Comparison of ENCODE assay signal across 25 cellular contexts in genomic region chr2:207991944-207992343, GRCh38. TPM values are rescaled to one million over a fixed set of nuclear protein-coding genes. Genes with fewer than 3 reads are reported as not detected.
DNase-seq lines count a peak whose midpoint lies in the region; ATAC-seq and TF ChIP-seq lines count a peak whose summit lies in the region.
"Had no signal": no experiment of that assay in that cellular context is flagged by ENCODE, and none has a peak within 500 bp of the region (broad histone marks: within the 10 kb centered on the region; RNA-seq: fewer than 3 reads in every experiment).

No MANE protein-coding gene starts in this region.

- peaks cover 22% of the 10 kb centered on the region for H3K4me1 Mint-ChIP-seq in activated T-cell treated with anti-CD3 and anti-CD28 coated beads, Interleukin-2, amount 50 U/mL, for 72 hours (ENCODE audit: low read depth)
- H3K4me1 Mint-ChIP-seq in activated T-cell treated with anti-CD3 and anti-CD28 coated beads, Interleukin-2, amount 50 U/mL, for 4 hours (ENCODE audit: low read depth) = peaks cover 6% of the 10 kb centered on the region
- H3K4me1 Mint-ChIP-seq in stimulated activated naive CD8-positive, alpha-beta T cell treated with anti-CD3 and anti-CD28 coated beads, Interleukin-15, amount 100 ng/mL, for 72 hours = peaks cover 14% of the 10 kb centered on the region
- peaks cover 14% of the 10 kb centered on the region for H3K4me1 Mint-ChIP-seq in activated T-helper 17 cell treated with anti-CD3 and anti-CD28 coated beads, Interleukin-2, amount 50 U/mL, for 72 hours
- peaks cover 39% of the 10 kb centered on the region for H3K4me1 Mint-ChIP-seq in stimulated activated effector memory CD8-positive, alpha-beta T cell treated with anti-CD3 and anti-CD28 coated beads, Interleukin-12 subunit alpha, Interleukin-12 subunit beta, amount 100 ng/mL, for 72 hours
- H3K4me1 Mint-ChIP-seq: H9 had no signal

- no peaks in the 10 kb centered on the region for H3K4me1 ChIP-seq in colonic mucosa
- H3K4me1 ChIP-seq: BE2C had no signal

- no peak overlapping the region for H3K9ac ChIP-seq in colonic mucosa (ENCODE audit: low read depth in 2 of 2, low read length in 2 of 2)
- H3K9ac ChIP-seq: BLaER1 treated with 17β-estradiol and CSF1 and Interleukin-3, amounts not matched to agents 10 nM and 100 nM had no signal

- no peaks in the 10 kb centered on the region for H3K27me3 ChIP-seq in colonic mucosa
- H3K27me3 ChIP-seq: BE2C; BLaER1 treated with 17β-estradiol and CSF1 and Interleukin-3, amounts not matched to agents 10 nM and 100 nM had no signal

- H3K9me3 Mint-ChIP-seq in activated T-cell treated with anti-CD3 and anti-CD28 coated beads, Interleukin-2, amount 50 U/mL, for 72 hours = no peaks in the 10 kb centered on the region
- no peaks in the 10 kb centered on the region for H3K9me3 Mint-ChIP-seq in activated T-cell treated with anti-CD3 and anti-CD28 coated beads, Interleukin-2, amount 50 U/mL, for 4 hours
- no peaks in the 10 kb centered on the region for H3K9me3 Mint-ChIP-seq in stimulated activated naive CD8-positive, alpha-beta T cell treated with anti-CD3 and anti-CD28 coated beads, Interleukin-15, amount 100 ng/mL, for 72 hours
- H3K9me3 Mint-ChIP-seq in activated T-helper 17 cell treated with anti-CD3 and anti-CD28 coated beads, Interleukin-2, amount 50 U/mL, for 72 hours = no peaks in the 10 kb centered on the region
- H3K9me3 Mint-ChIP-seq in stimulated activated effector memory CD8-positive, alpha-beta T cell treated with anti-CD3 and anti-CD28 coated beads, Interleukin-12 subunit alpha, Interleukin-12 subunit beta, amount 100 ng/mL, for 72 hours = no peaks in the 10 kb centered on the region
- H3K9me3 Mint-ChIP-seq: CD14-positive monocyte; CD4-positive, alpha-beta T cell; CD8-positive, alpha-beta memory T cell; H9 had no signal

- H3K27me3 Mint-ChIP-seq in activated T-cell treated with anti-CD3 and anti-CD28 coated beads, Interleukin-2, amount 50 U/mL, for 72 hours (ENCODE audit: low read depth) = no peaks in the 10 kb centered on the region
- H3K27me3 Mint-ChIP-seq in activated T-cell treated with anti-CD3 and anti-CD28 coated beads, Interleukin-2, amount 50 U/mL, for 4 hours (ENCODE audit: low read depth) = no peaks in the 10 kb centered on the region
- H3K27me3 Mint-ChIP-seq in stimulated activated naive CD8-positive, alpha-beta T cell treated with anti-CD3 and anti-CD28 coated beads, Interleukin-15, amount 100 ng/mL, for 72 hours = no peaks in the 10 kb centered on the region
- no peaks in the 10 kb centered on the region for H3K27me3 Mint-ChIP-seq in activated T-helper 17 cell treated with anti-CD3 and anti-CD28 coated beads, Interleukin-2, amount 50 U/mL, for 72 hours
- H3K27me3 Mint-ChIP-seq: CD4-positive, alpha-beta T cell; CD8-positive, alpha-beta memory T cell had no signal

- intact Hi-C loops in colonic mucosa (cut with DNase I) = no loop called here

- peaks cover 0 to 2% of the 10 kb centered on the region in 2 donors for H3K36me3 Mint-ChIP-seq in activated T-cell treated with anti-CD3 and anti-CD28 coated beads, Interleukin-2, amount 50 U/mL, for 72 hours (ENCODE audit: insufficient read depth in 2 of 2)
- peaks cover 15% of the 10 kb centered on the region for H3K36me3 Mint-ChIP-seq in activated T-cell treated with anti-CD3 and anti-CD28 coated beads, Interleukin-2, amount 50 U/mL, for 4 hours (ENCODE audit: insufficient read depth)
- H3K36me3 Mint-ChIP-seq in activated T-helper 17 cell treated with anti-CD3 and anti-CD28 coated beads, Interleukin-2, amount 50 U/mL, for 72 hours (ENCODE audit: low read depth) = peaks cover 7% of the 10 kb centered on the region
- H3K36me3 Mint-ChIP-seq in stimulated activated effector memory CD8-positive, alpha-beta T cell treated with anti-CD3 and anti-CD28 coated beads, Interleukin-12 subunit alpha, Interleukin-12 subunit beta, amount 100 ng/mL, for 72 hours = peaks cover 4% of the 10 kb centered on the region

- no peak overlapping the region for H3K4me3 Mint-ChIP-seq in activated T-cell treated with anti-CD3 and anti-CD28 coated beads, Interleukin-2, amount 50 U/mL, for 72 hours
- no peak overlapping the region for H3K4me3 Mint-ChIP-seq in activated T-cell treated with anti-CD3 and anti-CD28 coated beads, Interleukin-2, amount 50 U/mL, for 4 hours
- H3K4me3 Mint-ChIP-seq in stimulated activated naive CD8-positive, alpha-beta T cell treated with anti-CD3 and anti-CD28 coated beads, Interleukin-15, amount 100 ng/mL, for 72 hours = no peak overlapping the region
- no peak overlapping the region for H3K4me3 Mint-ChIP-seq in activated T-helper 17 cell treated with anti-CD3 and anti-CD28 coated beads, Interleukin-2, amount 50 U/mL, for 72 hours
- H3K4me3 Mint-ChIP-seq in stimulated activated effector memory CD8-positive, alpha-beta T cell treated with anti-CD3 and anti-CD28 coated beads, Interleukin-12 subunit alpha, Interleukin-12 subunit beta, amount 100 ng/mL, for 72 hours = no peak overlapping the region
- H3K4me3 Mint-ChIP-seq: CD14-positive monocyte; CD4-positive, alpha-beta T cell; CD8-positive, alpha-beta memory T cell; H9 had no signal

- TF ChIP-seq CTCF in colonic mucosa (IDR thresholded peaks at IDR 0.05) = no peak

- H3K27ac Mint-ChIP-seq in activated T-cell treated with anti-CD3 and anti-CD28 coated beads, Interleukin-2, amount 50 U/mL, for 72 hours = no peak overlapping the region
- H3K27ac Mint-ChIP-seq in stimulated activated naive CD8-positive, alpha-beta T cell treated with anti-CD3 and anti-CD28 coated beads, Interleukin-15, amount 100 ng/mL, for 72 hours = no peak overlapping the region
- no peak overlapping the region for H3K27ac Mint-ChIP-seq in activated T-helper 17 cell treated with anti-CD3 and anti-CD28 coated beads, Interleukin-2, amount 50 U/mL, for 72 hours
- no peak overlapping the region for H3K27ac Mint-ChIP-seq in stimulated activated effector memory CD8-positive, alpha-beta T cell treated with anti-CD3 and anti-CD28 coated beads, Interleukin-12 subunit alpha, Interleukin-12 subunit beta, amount 100 ng/mL, for 72 hours
- H3K27ac Mint-ChIP-seq: CD14-positive monocyte; CD4-positive, alpha-beta T cell; H9 had no signal

- H3K9me3 ChIP-seq in colonic mucosa = no peaks in the 10 kb centered on the region
- H3K9me3 ChIP-seq: A549; BE2C; BLaER1 treated with 17β-estradiol and CSF1 and Interleukin-3, amounts not matched to agents 10 nM and 100 nM had no signal

- DNase-seq in activated T-cell treated with anti-CD3 and anti-CD28 coated beads, Interleukin-2, amount 50 U/mL, for 72 hours = no peak
- DNase-seq in activated T-cell treated with anti-CD3 and anti-CD28 coated beads, Interleukin-2, amount 50 U/mL, for 4 hours = no peak
- no peak for DNase-seq in stimulated activated naive CD8-positive, alpha-beta T cell treated with anti-CD3 and anti-CD28 coated beads, Interleukin-15, Interleukin-2, amounts not matched to agents 100 U/mL and 50 U/mL, for 24 hours
- no peak for DNase-seq in stimulated activated naive CD8-positive, alpha-beta T cell treated with anti-CD3 and anti-CD28 coated beads, Interleukin-15, amount 100 ng/mL, for 72 hours
- no peak for DNase-seq in stimulated activated effector memory CD8-positive, alpha-beta T cell treated with anti-CD3 and anti-CD28 coated beads, Interleukin-12 subunit alpha, Interleukin-12 subunit beta, amount 100 ng/mL, for 72 hours (ENCODE audit: low spot score in 2 of 2)
- DNase-seq in colonic mucosa = no peak
- DNase-seq: 8988T; ACHN; AML-193; CD4-positive, alpha-beta T cell; CD8-positive, alpha-beta memory T cell; DMS 273 treated with DMSO at 0.1 percent for 48 hours; DMS79; EL; GDM1; GOT3; H9 had no signal

- H3K4me3 ChIP-seq in colonic mucosa = no peak overlapping the region
- H3K4me3 ChIP-seq: A549; BLaER1 treated with 17β-estradiol and CSF1 and Interleukin-3, amounts not matched to agents 10 nM and 100 nM; GM12878 had no signal

- no peaks in the 10 kb centered on the region for H3K36me3 ChIP-seq in colonic mucosa
- H3K36me3 ChIP-seq: BE2C had no signal

- ATAC-seq in activated T-cell treated with anti-CD3 and anti-CD28 coated beads, Interleukin-2, amount 50 U/mL, for 72 hours (replicated peaks in 1 of 2) = peak; percentile 24 to 59
- no peak for ATAC-seq in activated T-cell treated with anti-CD3 and anti-CD28 coated beads, Interleukin-2, amount 50 U/mL, for 4 hours
- ATAC-seq in stimulated activated naive CD8-positive, alpha-beta T cell treated with anti-CD3 and anti-CD28 coated beads, Interleukin-15, Interleukin-2, amounts not matched to agents 100 U/mL and 50 U/mL, for 24 hours = peak; percentile 56
- ATAC-seq in stimulated activated naive CD8-positive, alpha-beta T cell treated with anti-CD3 and anti-CD28 coated beads, Interleukin-15, amount 100 ng/mL, for 72 hours = no peak
- peak; percentile 71 for ATAC-seq in activated T-helper 17 cell treated with anti-CD3 and anti-CD28 coated beads, Interleukin-2, amount 50 U/mL, for 72 hours (replicated peaks)
- peak; percentile 84 for ATAC-seq in stimulated activated effector memory CD8-positive, alpha-beta T cell treated with anti-CD3 and anti-CD28 coated beads, Interleukin-12 subunit alpha, Interleukin-12 subunit beta, amount 100 ng/mL, for 72 hours
- ATAC-seq in GM18511 (IDR thresholded peaks at IDR 0.05; ENCODE audit: unreplicated experiment) = no peak
- ATAC-seq: A549, GM12878, HCT116 had no signal

- H3K27ac ChIP-seq in colonic mucosa = no peak overlapping the region
- H3K27ac ChIP-seq: A549; BLaER1 treated with 17β-estradiol and CSF1 and Interleukin-3, amounts not matched to agents 10 nM and 100 nM had no signal

RNA-seq across cellular contexts. Expression of gene PLEKHM3, which starts 33.4 kb away (rescaled TPM):
- 1 to 10 TPM; 8.8 to 9.2 TPM for total RNA-seq in activated T-cell treated with anti-CD3 and anti-CD28 coated beads, Interleukin-2, amount 50 U/mL, for 72 hours
- total RNA-seq in activated T-cell treated with anti-CD3 and anti-CD28 coated beads, Interleukin-2, amount 50 U/mL, for 4 hours = 1 to 10 TPM; 5.2 to 6.3 (median 5.4) TPM
- 1 to 10 TPM; 3.2 to 5.3 TPM for total RNA-seq in activated T-helper 17 cell treated with anti-CD3 and anti-CD28 coated beads, Interleukin-2, amount 50 U/mL, for 72 hours
- total RNA-seq in colonic mucosa = 1 to 10 TPM; 5.7 to 8.3 TPM

Comparison
In these comparisons a context has a peak if more than half of its experiments do, and no peak if none do; other contexts are left out.
1. ATAC-seq: peak in activated T-cell treated with anti-CD3 and anti-CD28 coated beads, Interleukin-2, amount 50 U/mL, for 72 hours (2 of 2), stimulated activated naive CD8-positive, alpha-beta T cell treated with anti-CD3 and anti-CD28 coated beads, Interleukin-15, Interleukin-2, amounts not matched to agents 100 U/mL and 50 U/mL, for 24 hours (single experiment), activated T-helper 17 cell treated with anti-CD3 and anti-CD28 coated beads, Interleukin-2, amount 50 U/mL, for 72 hours (single experiment) and stimulated activated effector memory CD8-positive, alpha-beta T cell treated with anti-CD3 and anti-CD28 coated beads, Interleukin-12 subunit alpha, Interleukin-12 subunit beta, amount 100 ng/mL, for 72 hours (single experiment); none in activated T-cell treated with anti-CD3 and anti-CD28 coated beads, Interleukin-2, amount 50 U/mL, for 4 hours (0 of 2), stimulated activated naive CD8-positive, alpha-beta T cell treated with anti-CD3 and anti-CD28 coated beads, Interleukin-15, amount 100 ng/mL, for 72 hours (single experiment) and GM18511 (single experiment).